In genomic region chr13:45168555-45168930, GRCh38 we compare ENCODE assay signal across 1 cellular context.
TF ChIP-seq lines count a peak whose summit lies in the region.

No MANE protein-coding gene starts in this region.

TF ChIP-seq in WTC11, 78 proteins besides CTCF, POLR2A, EP300 and RAD21 (continued from another document):
- TF ChIP-seq, protein P1, sequence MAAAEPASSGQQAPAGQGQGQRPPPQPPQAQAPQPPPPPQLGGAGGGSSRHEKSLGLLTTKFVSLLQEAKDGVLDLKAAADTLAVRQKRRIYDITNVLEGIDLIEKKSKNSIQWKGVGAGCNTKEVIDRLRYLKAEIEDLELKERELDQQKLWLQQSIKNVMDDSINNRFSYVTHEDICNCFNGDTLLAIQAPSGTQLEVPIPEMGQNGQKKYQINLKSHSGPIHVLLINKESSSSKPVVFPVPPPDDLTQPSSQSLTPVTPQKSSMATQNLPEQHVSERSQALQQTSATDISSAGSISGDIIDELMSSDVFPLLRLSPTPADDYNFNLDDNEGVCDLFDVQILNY (CRISPR knock-in tag; IDR thresholded peaks at IDR 0.05): no peak
- TF ChIP-seq TEAD1 (CRISPR knock-in tag; IDR thresholded peaks at IDR 0.05) (no peak), GABPB1 (CRISPR knock-in tag; IDR thresholded peaks at IDR 0.05) (no peak), ZNF317 (CRISPR knock-in tag; IDR thresholded peaks at IDR 0.05; ENCODE audit: borderline replicate concordance, low read depth) (no peak), EMX1 (CRISPR knock-in tag; IDR thresholded peaks at IDR 0.05) (no peak), JUN (CRISPR knock-in tag; IDR thresholded peaks at IDR 0.05) (no peak), ZNF396 (CRISPR knock-in tag; IDR thresholded peaks at IDR 0.05; ENCODE audit: borderline replicate concordance) (no peak), GTF2I (CRISPR knock-in tag; conservative IDR thresholded peaks at IDR 0.05) (no peak), MXD4 (CRISPR knock-in tag; IDR thresholded peaks at IDR 0.05; ENCODE audit: borderline replicate concordance) (no peak), NR3C1 (CRISPR knock-in tag; conservative IDR thresholded peaks at IDR 0.05; ENCODE audit: low read depth) (no peak), ZBTB43 (CRISPR knock-in tag; IDR thresholded peaks at IDR 0.05) (no peak), ELF4 (CRISPR knock-in tag; IDR thresholded peaks at IDR 0.05; ENCODE audit: low read depth) (no peak)
- TF ChIP-seq, protein P2, sequence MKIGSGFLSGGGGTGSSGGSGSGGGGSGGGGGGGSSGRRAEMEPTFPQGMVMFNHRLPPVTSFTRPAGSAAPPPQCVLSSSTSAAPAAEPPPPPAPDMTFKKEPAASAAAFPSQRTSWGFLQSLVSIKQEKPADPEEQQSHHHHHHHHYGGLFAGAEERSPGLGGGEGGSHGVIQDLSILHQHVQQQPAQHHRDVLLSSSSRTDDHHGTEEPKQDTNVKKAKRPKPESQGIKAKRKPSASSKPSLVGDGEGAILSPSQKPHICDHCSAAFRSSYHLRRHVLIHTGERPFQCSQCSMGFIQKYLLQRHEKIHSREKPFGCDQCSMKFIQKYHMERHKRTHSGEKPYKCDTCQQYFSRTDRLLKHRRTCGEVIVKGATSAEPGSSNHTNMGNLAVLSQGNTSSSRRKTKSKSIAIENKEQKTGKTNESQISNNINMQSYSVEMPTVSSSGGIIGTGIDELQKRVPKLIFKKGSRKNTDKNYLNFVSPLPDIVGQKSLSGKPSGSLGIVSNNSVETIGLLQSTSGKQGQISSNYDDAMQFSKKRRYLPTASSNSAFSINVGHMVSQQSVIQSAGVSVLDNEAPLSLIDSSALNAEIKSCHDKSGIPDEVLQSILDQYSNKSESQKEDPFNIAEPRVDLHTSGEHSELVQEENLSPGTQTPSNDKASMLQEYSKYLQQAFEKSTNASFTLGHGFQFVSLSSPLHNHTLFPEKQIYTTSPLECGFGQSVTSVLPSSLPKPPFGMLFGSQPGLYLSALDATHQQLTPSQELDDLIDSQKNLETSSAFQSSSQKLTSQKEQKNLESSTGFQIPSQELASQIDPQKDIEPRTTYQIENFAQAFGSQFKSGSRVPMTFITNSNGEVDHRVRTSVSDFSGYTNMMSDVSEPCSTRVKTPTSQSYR (CRISPR knock-in tag; IDR thresholded peaks at IDR 0.05): no peak
- TF ChIP-seq, protein P3, sequence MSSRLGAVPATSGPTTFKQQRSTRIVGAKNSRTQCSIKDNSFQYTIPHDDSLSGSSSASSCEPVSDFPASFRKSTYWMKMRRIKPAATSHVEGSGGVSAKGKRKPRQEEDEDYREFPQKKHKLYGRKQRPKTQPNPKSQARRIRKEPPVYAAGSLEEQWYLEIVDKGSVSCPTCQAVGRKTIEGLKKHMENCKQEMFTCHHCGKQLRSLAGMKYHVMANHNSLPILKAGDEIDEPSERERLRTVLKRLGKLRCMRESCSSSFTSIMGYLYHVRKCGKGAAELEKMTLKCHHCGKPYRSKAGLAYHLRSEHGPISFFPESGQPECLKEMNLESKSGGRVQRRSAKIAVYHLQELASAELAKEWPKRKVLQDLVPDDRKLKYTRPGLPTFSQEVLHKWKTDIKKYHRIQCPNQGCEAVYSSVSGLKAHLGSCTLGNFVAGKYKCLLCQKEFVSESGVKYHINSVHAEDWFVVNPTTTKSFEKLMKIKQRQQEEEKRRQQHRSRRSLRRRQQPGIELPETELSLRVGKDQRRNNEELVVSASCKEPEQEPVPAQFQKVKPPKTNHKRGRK (CRISPR knock-in tag; IDR thresholded peaks at IDR 0.05; ENCODE audit: borderline replicate concordance): no peak
